In genomic region chr4:122747068-122747467, GRCh38 we compare ENCODE assay signal across 18 cellular contexts. TPM values are rescaled to one million over a fixed set of nuclear protein-coding genes. Genes with fewer than 3 reads are reported as not detected.
DNase-seq lines count a peak whose midpoint lies in the region; ATAC-seq, FAIRE-seq and TF ChIP-seq lines count a peak whose summit lies in the region.
"Had no signal": no experiment of that assay in that cellular context is flagged by ENCODE, and none has a peak within 500 bp of the region (broad histone marks: within the 10 kb centered on the region; RNA-seq: fewer than 3 reads in every experiment).

No MANE protein-coding gene starts in this region.

- H4K91ac ChIP-seq in H1 (replicated peaks; ENCODE audit: insufficient read length, low read length) = no peak overlapping the region

- no peak overlapping the region for H2BK15ac ChIP-seq in H1 (ENCODE audit: low read length)

- H3K36me3 Mint-ChIP-seq in activated naive CD4-positive, alpha-beta T cell treated with anti-CD3 and anti-CD28 coated beads, Interleukin-2, amount 10 ng/mL, durations not matched to agents 7 days and 5 days = peaks cover 14% of the 10 kb centered on the region
- H3K36me3 Mint-ChIP-seq in GM23338 (ENCODE audit: low read depth) = peaks cover 11% of the 10 kb centered on the region
- H3K36me3 Mint-ChIP-seq in T-helper 1 cell treated with Interleukin-12 subunit alpha and Interleukin-12 subunit beta and Interleukin-4 antibody, amounts not matched to agents 30 μg/mL and 1 μg/mL, for 36 hours (ENCODE audit: low read depth) = peaks cover 26% of the 10 kb centered on the region

- H4K20me1 ChIP-seq in GM23338 (replicated peaks; ENCODE audit: insufficient read depth) = no peaks in the 10 kb centered on the region
- no peaks in the 10 kb centered on the region for H4K20me1 ChIP-seq in H1 (replicated peaks in 1 of 2; ENCODE audit: control insufficient read depth in 1 of 2, insufficient read depth in 2 of 2, low read length in 2 of 2)

- no peak overlapping the region for H3K14ac ChIP-seq in H1 (ENCODE audit: insufficient read length)

- H3K4me3 ChIP-seq in GM23338 (no peak overlapping the region), H1 (ENCODE audit: extremely low read depth in 1 of 4, insufficient read depth in 2 of 4, low read depth in 3 of 4, low read length in 4 of 4) (no peak overlapping the region)

- H3K9me3 Mint-ChIP-seq in activated naive CD4-positive, alpha-beta T cell treated with anti-CD3 and anti-CD28 coated beads, Interleukin-2, amount 10 ng/mL, durations not matched to agents 7 days and 5 days = peaks cover 8% of the 10 kb centered on the region
- peaks cover 9% of the 10 kb centered on the region; the same call in 2 of the 3 replicates for H3K9me3 Mint-ChIP-seq in GM23338
- peaks cover 5% of the 10 kb centered on the region for H3K9me3 Mint-ChIP-seq in T-helper 1 cell treated with Interleukin-12 subunit alpha and Interleukin-12 subunit beta and Interleukin-4 antibody, amounts not matched to agents 30 μg/mL and 1 μg/mL, for 36 hours

- H4K8ac ChIP-seq in H1 (ENCODE audit: extremely low read depth, insufficient read depth, low read length) = no peak overlapping the region

- no peak for TF ChIP-seq CTCF in GM23338 (conservative IDR thresholded peaks at IDR 0.05; ENCODE audit: low read depth in 2 of 2)
- TF ChIP-seq CTCF in H1 (IDR thresholded peaks at IDR 0.05; ENCODE audit: control extremely low read depth in 1 of 3, insufficient read depth in 1 of 3, low read depth in 1 of 3, low read length in 3 of 3) = no peak

- H2BK5ac ChIP-seq in H1 (ENCODE audit: low read depth, low read length) = no peak overlapping the region

- H3K27ac ChIP-seq in GM23338 (ENCODE audit: low read depth) (peak overlapping the region; percentile 39; the same call in 1 of the 2 replicates), H1 (ENCODE audit: low read depth, low read length) (no peak overlapping the region)

- H3K27me3 ChIP-seq in GM23338 (ENCODE audit: insufficient read depth) (no peaks in the 10 kb centered on the region), H1 (replicated peaks in 1 of 4; ENCODE audit: control insufficient read depth in 3 of 4, extremely low read depth in 1 of 4, insufficient read depth in 3 of 4, low read length in 3 of 4) (no peaks in the 10 kb centered on the region)

- H3K23me2 ChIP-seq in H1 (ENCODE audit: low read depth, low read length) = no peaks in the 10 kb centered on the region

- no peak overlapping the region for H3K4me3 Mint-ChIP-seq in activated naive CD4-positive, alpha-beta T cell treated with anti-CD3 and anti-CD28 coated beads, Interleukin-2, amount 10 ng/mL, durations not matched to agents 7 days and 5 days
- no peak overlapping the region for H3K4me3 Mint-ChIP-seq in GM23338
- H3K4me3 Mint-ChIP-seq in T-helper 1 cell treated with Interleukin-12 subunit alpha and Interleukin-12 subunit beta and Interleukin-4 antibody, amounts not matched to agents 30 μg/mL and 1 μg/mL, for 36 hours = no peak overlapping the region
- H3K4me3 Mint-ChIP-seq: CD4-positive, alpha-beta T cell; H9 had no signal

- FAIRE-seq in H1 (lab: Jason Lieb, UNC) = no peak

- H3K4me1 ChIP-seq in GM23338 (ENCODE audit: insufficient read depth) = peaks cover 8% of the 10 kb centered on the region; the same call in 1 of the 2 replicates
- no peaks in the 10 kb centered on the region for H3K4me1 ChIP-seq in H1 (replicated peaks in 1 of 4; ENCODE audit: control insufficient read depth in 3 of 4, insufficient read depth in 4 of 4, low read length in 3 of 4)

- no peak overlapping the region for H4K5ac ChIP-seq in H1 (ENCODE audit: insufficient read length, low read depth, low read length)

- no peak overlapping the region for H3K4me2 ChIP-seq in GM23338
- H3K4me2 ChIP-seq in H1 (ENCODE audit: insufficient read depth in 1 of 2, low read depth in 2 of 2, low read length in 2 of 2) = no peak overlapping the region

- DNase-seq in activated naive CD4-positive, alpha-beta T cell treated with anti-CD3 and anti-CD28 coated beads, Interleukin-2, amount 10 ng/mL, durations not matched to agents 7 days and 5 days = no peak
- no peak for DNase-seq in activated naive CD4-positive, alpha-beta T cell (lab: John Stamatoyannopoulos, UW)
- DNase-seq in GM23338 (ENCODE audit: low spot score) (no peak), H1 (ENCODE audit: low read depth in 1 of 2, low spot score in 2 of 2) (no peak), NCI-H2196 treated with DMSO at 0.1 percent for 48 hours (lab: John Stamatoyannopoulos, UW; ENCODE audit: unreplicated experiment) (no peak), DMS79 treated with DMSO at 0.1 percent for 48 hours (lab: John Stamatoyannopoulos, UW) (no peak)
- DNase-seq: Calu3; CD4-positive, alpha-beta T cell; DMS53; H9; NCI-H1417 treated with DMSO at 0.1 percent for 48 hours; NCI-H2029; NCI-H2171; NCI-H774; Right ventricle myocardium superior had no signal

- no peak for TF ChIP-seq POLR2A in H1 (IDR thresholded peaks at IDR 0.05; ENCODE audit: control extremely low read depth in 1 of 2, low read depth in 2 of 2, low read length in 2 of 2)

- H3K27me3 Mint-ChIP-seq in activated naive CD4-positive, alpha-beta T cell treated with anti-CD3 and anti-CD28 coated beads, Interleukin-2, amount 10 ng/mL, durations not matched to agents 7 days and 5 days = peaks cover 5% of the 10 kb centered on the region
- H3K27me3 Mint-ChIP-seq in GM23338 (ENCODE audit: insufficient read depth, low read depth, poor library complexity) = peaks cover 1% of the 10 kb centered on the region
- peaks cover 18% of the 10 kb centered on the region for H3K27me3 Mint-ChIP-seq in T-helper 1 cell treated with Interleukin-12 subunit alpha and Interleukin-12 subunit beta and Interleukin-4 antibody, amounts not matched to agents 30 μg/mL and 1 μg/mL, for 36 hours (ENCODE audit: low read depth)

- H3K79me2 ChIP-seq in GM23338 (replicated peaks; ENCODE audit: insufficient read depth) = no peaks in the 10 kb centered on the region
- no peaks in the 10 kb centered on the region for H3K79me2 ChIP-seq in H1 (ENCODE audit: control insufficient read depth in 1 of 2, insufficient read depth in 2 of 2, low read length in 2 of 2)

- H3K9me3 ChIP-seq in H1 (ENCODE audit: insufficient read depth in 2 of 2, low read depth in 1 of 2, low read length in 1 of 2) = no peaks in the 10 kb centered on the region

- H3K4me1 Mint-ChIP-seq in activated naive CD4-positive, alpha-beta T cell treated with anti-CD3 and anti-CD28 coated beads, Interleukin-2, amount 10 ng/mL, durations not matched to agents 7 days and 5 days = peaks cover 17% of the 10 kb centered on the region
- H3K4me1 Mint-ChIP-seq in GM23338 = peaks cover 7% of the 10 kb centered on the region; the same call in 2 of the 3 replicates
- H3K4me1 Mint-ChIP-seq in T-helper 1 cell treated with Interleukin-12 subunit alpha and Interleukin-12 subunit beta and Interleukin-4 antibody, amounts not matched to agents 30 μg/mL and 1 μg/mL, for 36 hours (ENCODE audit: low read depth) = peaks cover 25% of the 10 kb centered on the region

- H2BK12ac ChIP-seq in H1 (ENCODE audit: low read depth, low read length) = no peak overlapping the region

- H2AFZ ChIP-seq in GM23338 (peak overlapping the region; percentile 6; the same call in 1 of the 2 replicates), H1 (ENCODE audit: low read length) (0 out of 2 replicates have a peak overlapping the region, but pooled peaks have one; percentile 7)

- H3K23ac ChIP-seq in H1 (ENCODE audit: insufficient read length) = no peak overlapping the region

- H2AK5ac ChIP-seq in H1 (ENCODE audit: low read depth, low read length) = no peak overlapping the region

- CTCF ChIA-PET in activated naive CD4-positive, alpha-beta T cell treated with anti-CD3 and anti-CD28 coated beads, Interleukin-2, amount 10 ng/mL, durations not matched to agents 7 days and 5 days (lab: Charles Lee) = interaction anchor here (1.0 to 5.0 kb wide), 3 partner anchors 10 to 145 kb away, joined by 3 to 34 read pairs (median 4); partner anchors contain the start of gene BBS12
- CTCF ChIA-PET in H1 (lab: Charles Lee; ENCODE audit: partially characterized antibody) = interaction anchor here (2.3 kb wide), 2 partner anchors 8 to 11 kb away, joined by 10 to 15 read pairs; no protein-coding TSS in a partner anchor

- H3K79me1 ChIP-seq in H1 (ENCODE audit: low read depth, low read length) = no peaks in the 10 kb centered on the region

- H2BK20ac ChIP-seq in H1 (ENCODE audit: low read length) = no peak overlapping the region

- H3K56ac ChIP-seq in H1 (replicated peaks; ENCODE audit: insufficient read length, low read depth, low read length) = no peak overlapping the region

- H3K9me2 ChIP-seq in GM23338 (ENCODE audit: insufficient read depth) = peaks cover 4% of the 10 kb centered on the region; the same call in 1 of the 2 replicates

- no peak for TF ChIP-seq EP300 in H1 (IDR thresholded peaks at IDR 0.05; ENCODE audit: borderline replicate concordance in 1 of 2, low read depth in 2 of 2, low read length in 2 of 2)

- H3K9ac ChIP-seq in H1 (replicated peaks in 1 of 4; ENCODE audit: extremely low read depth in 1 of 4, low read depth in 3 of 4, low read length in 3 of 4) = no peak overlapping the region

- WGBS in H1 (ENCODE audit: extremely low coverage in 1 of 2, insufficient coverage in 1 of 2, insufficient read length in 1 of 2, insufficient replicate concordance in 2 of 2, low coverage in 1 of 2, low lambda C conversion rate in 2 of 2, missing lambda C conversion rate in 1 of 2), 2 experiments = 94% methylated on average over 1 of the region's 1 CpG; no CpG with 5 or more reads in 1 of the 2 experiments

- H3K4ac ChIP-seq in H1 (replicated peaks; ENCODE audit: insufficient read length, low read depth, low read length) = no peak overlapping the region

- H3K27ac Mint-ChIP-seq in activated naive CD4-positive, alpha-beta T cell treated with anti-CD3 and anti-CD28 coated beads, Interleukin-2, amount 10 ng/mL, durations not matched to agents 7 days and 5 days = peak overlapping the region; percentile 74
- no peak overlapping the region for H3K27ac Mint-ChIP-seq in GM23338
- H3K27ac Mint-ChIP-seq in T-helper 1 cell treated with Interleukin-12 subunit alpha and Interleukin-12 subunit beta and Interleukin-4 antibody, amounts not matched to agents 30 μg/mL and 1 μg/mL, for 36 hours = peak overlapping the region; percentile 73
- H3K27ac Mint-ChIP-seq: CD4-positive, alpha-beta T cell had no signal

- no peaks in the 10 kb centered on the region; the same call in 1 of the 2 replicates for H3K36me3 ChIP-seq in GM23338 (ENCODE audit: insufficient read depth)
- H3K36me3 ChIP-seq in H1 (ENCODE audit: control insufficient read depth in 2 of 4, insufficient read depth in 4 of 4, low read length in 3 of 4) = peaks cover 0 to under 1% (median 0%) of the 10 kb centered on the region in 4 experiments; a peak in 1 of 8 replicates

- ATAC-seq in GM23338 = no peak
- no peak for ATAC-seq in HG03457 (IDR thresholded peaks at IDR 0.05; ENCODE audit: unreplicated experiment)
- ATAC-seq: Panc1 had no signal

- TF ChIP-seq RAD21 in H1 (IDR thresholded peaks at IDR 0.05 in 1 of 2, conservative IDR thresholded peaks at IDR 0.05 in 1 of 2; ENCODE audit: low read depth in 2 of 2, low read length in 2 of 2) = no peak

- POLR2A ChIA-PET in H1 (lab: Charles Lee; ENCODE audit: partially characterized antibody) = interaction anchor here (0.8 kb wide), 1 partner anchor 82 kb away, joined by 3 read pairs; no protein-coding TSS in a partner anchor

- H3F3A ChIP-seq in GM23338 (replicated peaks; ENCODE audit: low read depth) = no peaks in the 10 kb centered on the region

- no peak overlapping the region for H3K18ac ChIP-seq in H1 (ENCODE audit: extremely low read depth, low read length)

- H2BK120ac ChIP-seq in H1 (replicated peaks; ENCODE audit: low read depth, low read length) = no peak overlapping the region

RNA-seq across cellular contexts. Expression of gene BBS12, which starts 14.6 kb away (rescaled TPM):
- total RNA-seq in GM23338 (2014; rRNA removed; shearing (Covaris generic)) = 2.6 TPM in 2 replicates
- polyA plus RNA-seq in GM23338 (2016; fragmentation: Nextera tagmentation; extraction: Ambion mirVana) = 1.4 and 2.3 TPM in 2 replicates
- total RNA-seq in H1 (2021; fragmentation: NEBNext Ultra II Directional; extraction: Animal tissue kit (Norgen Biotek cat#: 25700)) = 2.6 TPM in 2 replicates
- polyA plus RNA-seq in H1 (2011; rRNA removed) = 0.44 and 0.88 TPM in 2 replicates
- polyA plus RNA-seq in H1 (2011; cell fraction: cytosol; rRNA removed) = 0.89 TPM
- polyA plus RNA-seq in H1 (2011; cell fraction: nucleus; rRNA removed) = 0.41 TPM
- polyA plus RNA-seq in H1 (2012, experiment 1 of 2) = 1.6 to 3.0 TPM (median 1.9 TPM) in 4 replicates
- 0.21 TPM for polyA plus RNA-seq in H1 (2012, experiment 2 of 2)
- polyA plus RNA-seq in H1 (2013, experiment 1 of 2) = 1.2 TPM
- polyA plus RNA-seq in H1 (2013, experiment 2 of 2) = 1.2 TPM
- 1.2 and 2.0 TPM in 2 replicates for polyA minus RNA-seq in H1 (2011; rRNA and poly(A)+ RNA removed)
- 2.1 TPM for polyA minus RNA-seq in H1 (2011; cell fraction: cytosol; rRNA and poly(A)+ RNA removed)
- 2.7 TPM for polyA minus RNA-seq in H1 (2011; cell fraction: nucleus; rRNA and poly(A)+ RNA removed)
